Comparison of ENCODE assay signal across 19 cellular contexts in the genomic region with DNA sequence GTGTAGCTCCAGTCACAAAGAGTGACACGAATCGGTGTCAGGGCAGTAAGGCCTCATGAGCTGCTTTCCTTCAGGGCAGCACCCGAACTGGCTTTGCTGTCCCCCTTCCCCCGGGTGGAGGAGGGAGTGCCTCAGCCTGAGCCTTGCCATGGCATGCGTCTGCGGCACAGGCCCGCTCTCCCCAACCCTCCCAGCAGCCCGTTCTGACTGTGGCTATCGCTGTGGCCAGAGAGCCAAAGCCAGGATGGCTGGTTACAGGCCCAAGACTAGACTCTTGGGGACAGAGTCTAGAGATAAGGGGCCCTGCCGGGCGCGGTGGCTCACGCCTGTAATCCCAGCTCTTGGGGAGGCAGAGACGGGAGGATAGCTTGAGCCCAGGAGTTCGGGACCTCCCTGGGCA. TPM values are rescaled to one million over a fixed set of nuclear protein-coding genes. Genes with fewer than 3 reads are reported as not detected.
DNase-seq lines count a peak whose midpoint lies in the region; ATAC-seq and TF ChIP-seq lines count a peak whose summit lies in the region.
"Had no signal": no experiment of that assay in that cellular context is flagged by ENCODE, and none has a peak within 500 bp of the region (broad histone marks: within the 10 kb centered on the region; RNA-seq: fewer than 3 reads in every experiment).

No MANE protein-coding gene starts in this region.

- H3K4me1 Mint-ChIP-seq in endodermal cell (peaks cover 30% of the 10 kb centered on the region), neural progenitor cell (peaks cover 10% of the 10 kb centered on the region)

- H3K9ac ChIP-seq in endodermal cell (ENCODE audit: extremely low read depth, low read length, poor library complexity, severe bottlenecking) (no peak overlapping the region), neural progenitor cell (no peak overlapping the region)

- H3K36me3 ChIP-seq in cardiac muscle cell (peaks cover 33% of the 10 kb centered on the region), endodermal cell (ENCODE audit: control insufficient read depth, insufficient read depth, low read length) (peaks cover 47% of the 10 kb centered on the region), neural progenitor cell (peaks cover 23% of the 10 kb centered on the region)

- no peaks in the 10 kb centered on the region for H3K27me3 Mint-ChIP-seq in endodermal cell (ENCODE audit: insufficient read depth)
- H3K27me3 Mint-ChIP-seq in neural progenitor cell (ENCODE audit: insufficient read depth, low read depth), result peaks cover 11% of the 10 kb centered on the region
- H3K27me3 Mint-ChIP-seq: activated CD8-positive, alpha-beta memory T cell treated with anti-CD3 and anti-CD28 coated beads, Interleukin-2, amount 10 ng/mL, durations not matched to agents 7 days and 5 days; naive thymus-derived CD4-positive, alpha-beta T cell; progenitor cell of endocrine pancreas had no signal

- H3K36me3 Mint-ChIP-seq in endodermal cell (ENCODE audit: low read depth) (peaks cover 33% of the 10 kb centered on the region), neural progenitor cell (peaks cover 12% of the 10 kb centered on the region)

- H3F3A ChIP-seq in neural progenitor cell (ENCODE audit: low read depth), result peaks cover 55% of the 10 kb centered on the region

- no peaks in the 10 kb centered on the region for H3K79me2 ChIP-seq in neural progenitor cell (ENCODE audit: low read depth)

- no peak for ATAC-seq in GM19395 (IDR thresholded peaks at IDR 0.05; ENCODE audit: unreplicated experiment)
- ATAC-seq: activated CD8-positive, alpha-beta memory T cell treated with anti-CD3 and anti-CD28 coated beads, Interleukin-2, amount 10 ng/mL, durations not matched to agents 7 days and 5 days; naive thymus-derived CD4-positive, alpha-beta T cell; stimulated activated naive CD8-positive, alpha-beta T cell treated with anti-CD3 and anti-CD28 coated beads, Interleukin-15, Interleukin-2, amounts not matched to agents 100 U/mL and 50 U/mL, for 24 hours had no signal

- no peaks in the 10 kb centered on the region for H3K9me3 ChIP-seq in cardiac muscle cell (ENCODE audit: low read depth)
- no peaks in the 10 kb centered on the region for H3K9me3 ChIP-seq in endodermal cell (ENCODE audit: control insufficient read depth, low read length)
- H3K9me3 ChIP-seq in neural progenitor cell (ENCODE audit: low read depth), result no peaks in the 10 kb centered on the region
- H3K9me3 ChIP-seq: upper lobe of left lung had no signal

- H3K4me2 ChIP-seq in neural progenitor cell, result no peak overlapping the region

- DNase-seq in cardiac muscle cell (ENCODE audit: low read depth in 1 of 2, low spot score in 1 of 2), result no peak
- no peak for DNase-seq in cardiac septum (ENCODE audit: low spot score)
- DNase-seq in endodermal cell, result peak; percentile 72
- DNase-seq in neural progenitor cell (ENCODE audit: low spot score), result no peak
- no peak for DNase-seq in NCI-H1092 (lab: John Stamatoyannopoulos, UW)
- DNase-seq in ACHN, result no peak
- no peak for DNase-seq in pons (ENCODE audit: low spot score)
- DNase-seq: activated CD8-positive, alpha-beta memory T cell treated with anti-CD3 and anti-CD28 coated beads, Interleukin-2, amount 10 ng/mL, durations not matched to agents 7 days and 5 days; amniotic stem cell; central memory CD4-positive, alpha-beta T cell; naive thymus-derived CD4-positive, alpha-beta T cell; NCI-H2081 treated with DMSO at 0.1 percent for 48 hours; NCI-H524; stimulated activated naive CD8-positive, alpha-beta T cell treated with anti-CD3 and anti-CD28 coated beads, Interleukin-15, Interleukin-2, amounts not matched to agents 100 U/mL and 50 U/mL, for 24 hours; WERI-Rb-1 had no signal

- in situ Hi-C loops in ACHN (cut with HindIII; ENCODE audit: low pct_ligation_motif_present, low pct_unique_long_range_greater_than_20kb, low sequenced_read_pairs), result no loop called here

- H3K27me3 ChIP-seq in cardiac muscle cell (no peaks in the 10 kb centered on the region), endodermal cell (ENCODE audit: control insufficient read depth, insufficient read depth, low read length, poor library complexity, severe bottlenecking) (no peaks in the 10 kb centered on the region), neural progenitor cell (no peaks in the 10 kb centered on the region)
- H3K27me3 ChIP-seq: upper lobe of left lung had no signal

- H3K4me1 ChIP-seq in cardiac muscle cell (ENCODE audit: low read depth) (peaks cover 4% of the 10 kb centered on the region), endodermal cell (ENCODE audit: control insufficient read depth, insufficient read depth, low read length) (no peaks in the 10 kb centered on the region), neural progenitor cell (no peaks in the 10 kb centered on the region)

- no peak overlapping the region for H2AFZ ChIP-seq in neural progenitor cell (replicated peaks)

- TF ChIP-seq CTCF in cardiac muscle cell (IDR thresholded peaks at IDR 0.05; ENCODE audit: low read depth, low read length) (no peak), endodermal cell (conservative IDR thresholded peaks at IDR 0.05) (no peak), neural progenitor cell (IDR thresholded peaks at IDR 0.05) (no peak)

- H3K9me3 Mint-ChIP-seq in endodermal cell (no peaks in the 10 kb centered on the region), neural progenitor cell (peaks cover 2% of the 10 kb centered on the region)
- H3K9me3 Mint-ChIP-seq: naive thymus-derived CD4-positive, alpha-beta T cell; T-helper 1 cell treated with Interleukin-12 subunit alpha and Interleukin-12 subunit beta and Interleukin-4 antibody, amounts not matched to agents 30 μg/mL and 1 μg/mL, for 36 hours had no signal

- peaks cover 20% of the 10 kb centered on the region for H4K20me1 ChIP-seq in neural progenitor cell (ENCODE audit: low read depth)

- 92 to 95% methylated on average over 10 to 15 of the region's 15 CpGs for WGBS in endodermal cell (ENCODE audit: insufficient coverage in 1 of 2, insufficient read length in 1 of 2), 2 experiments

- no peak overlapping the region for H3K4me3 Mint-ChIP-seq in endodermal cell
- H3K4me3 Mint-ChIP-seq in neural progenitor cell, result no peak overlapping the region
- H3K4me3 Mint-ChIP-seq: activated CD8-positive, alpha-beta memory T cell treated with anti-CD3 and anti-CD28 coated beads, Interleukin-2, amount 10 ng/mL, durations not matched to agents 7 days and 5 days; naive thymus-derived CD4-positive, alpha-beta T cell; T-helper 1 cell treated with Interleukin-12 subunit alpha and Interleukin-12 subunit beta and Interleukin-4 antibody, amounts not matched to agents 30 μg/mL and 1 μg/mL, for 36 hours had no signal

- no peak overlapping the region for H3K27ac Mint-ChIP-seq in endodermal cell
- H3K27ac Mint-ChIP-seq in neural progenitor cell, result no peak overlapping the region
- H3K27ac Mint-ChIP-seq: activated CD8-positive, alpha-beta memory T cell treated with anti-CD3 and anti-CD28 coated beads, Interleukin-2, amount 10 ng/mL, durations not matched to agents 7 days and 5 days; progenitor cell of endocrine pancreas; T-helper 1 cell treated with Interleukin-12 subunit alpha and Interleukin-12 subunit beta and Interleukin-4 antibody, amounts not matched to agents 30 μg/mL and 1 μg/mL, for 36 hours had no signal

- peak overlapping the region; percentile 66 for H3K27ac ChIP-seq in cardiac muscle cell
- H3K27ac ChIP-seq in endodermal cell (ENCODE audit: low read depth, low read length), result no peak overlapping the region
- peak overlapping the region; percentile 70 for H3K27ac ChIP-seq in neural progenitor cell
- H3K27ac ChIP-seq: WERI-Rb-1 had no signal

- intact Hi-C loops in cardiac septum (cut with DNase I), result loop anchor here (5.0 kb wide), 1 partner anchor 93 kb away; the partner anchor contains the start of gene PAFAH1B1

- H3K4me3 ChIP-seq in cardiac muscle cell, result no peak overlapping the region
- no peak overlapping the region for H3K4me3 ChIP-seq in endodermal cell (ENCODE audit: low read length)
- no peak overlapping the region for H3K4me3 ChIP-seq in neural progenitor cell
- H3K4me3 ChIP-seq: upper lobe of left lung had no signal

RNA-seq across cellular contexts. Expression of gene CLUH, which starts 25.9 kb away (rescaled TPM):
- total RNA-seq in cardiac muscle cell (70.7 and 93.5 TPM in 2 replicates), cardiac septum (143 TPM), endodermal cell (10 to 100 TPM; 55.5 to 61.8 TPM), neural progenitor cell (ENCODE audit: low replicate concordance) (6.8 and 25.3 TPM in 2 replicates)
- 56.2 and 58.6 TPM in 2 replicates for polyA plus RNA-seq in cardiac muscle cell
- 27.4 TPM for polyA plus RNA-seq in endodermal cell (2013, experiment 1 of 2)
- 21.7 TPM for polyA plus RNA-seq in endodermal cell (2013, experiment 2 of 2)
